28 cellular contexts compared by ENCODE assay signal in genomic region chr10:98294270-98294627, GRCh38. TPM values are rescaled to one million over a fixed set of nuclear protein-coding genes. Genes with fewer than 3 reads are reported as not detected.
"Had no signal": no experiment of that assay in that cellular context is flagged by ENCODE, and none has a peak within 500 bp of the region (broad histone marks: within the 10 kb centered on the region; RNA-seq: fewer than 3 reads in every experiment).

No MANE protein-coding gene starts in this region.

- DNase-seq: dorsolateral prefrontal cortex; effector CD4-positive, alpha-beta T cell; endodermal cell; foreskin melanocyte; glutamatergic neuron; hippocampal formation; mesenchymal stem cell; naive thymus-derived CD4-positive, alpha-beta T cell; nephron progenitor cell; nucleus accumbens; stimulated activated CD4-positive, alpha-beta T cell treated with anti-CD3 and anti-CD28 coated beads, Interleukin-2, amount 100 ng/mL, for 24 hours; stimulated activated CD4-positive, alpha-beta T cell treated with anti-CD3 and anti-CD28 coated beads, Interleukin-4, amount 100 ng/mL, for 24 hours; stimulated activated naive CD8-positive, alpha-beta T cell treated with anti-CD3 and anti-CD28 coated beads, Interleukin-15, Interleukin-2, amounts not matched to agents 100 U/mL and 50 U/mL, for 24 hours; upper lobe of left lung had no signal

- H3K4me3 Mint-ChIP-seq: endodermal cell; mesothelial cell of epicardium; naive thymus-derived CD4-positive, alpha-beta T cell; nephron progenitor cell; stimulated activated memory B cell treated with anti-CD40 and anti-IgM and Interleukin-4, amounts not matched to agents 10 μg/mL and 1 μg/mL and 100 μg/mL, for 72 hours had no signal

- H3K27ac Mint-ChIP-seq: endodermal cell; mesothelial cell of epicardium; naive thymus-derived CD4-positive, alpha-beta T cell; nephron progenitor cell; stimulated activated memory B cell treated with anti-CD40 and anti-IgM and Interleukin-4, amounts not matched to agents 10 μg/mL and 1 μg/mL and 100 μg/mL, for 72 hours had no signal

- H3K27ac ChIP-seq: epithelial cell of prostate, esophagus muscularis mucosa, prostate gland, right atrium auricular region, thoracic aorta had no signal

- H3K36me3 ChIP-seq: esophagus muscularis mucosa, heart right ventricle, prostate gland, right atrium auricular region, thoracic aorta, tibial nerve, upper lobe of left lung had no signal

- H3K4me1 Mint-ChIP-seq: naive thymus-derived CD4-positive, alpha-beta T cell; stimulated activated memory B cell treated with anti-CD40 and anti-IgM and Interleukin-4, amounts not matched to agents 10 μg/mL and 1 μg/mL and 100 μg/mL, for 72 hours had no signal

- H3K4me1 ChIP-seq: prostate gland had no signal

- H3K9me3 ChIP-seq: esophagus muscularis mucosa, heart right ventricle, mucosa of descending colon, prostate gland, right atrium auricular region, thoracic aorta, tibial nerve, upper lobe of left lung had no signal

- FAIRE-seq: colon, islet of Langerhans, urothelium cell line had no signal

- H3K27me3 ChIP-seq: dorsolateral prefrontal cortex, esophagus muscularis mucosa, right atrium auricular region, tibial nerve, upper lobe of left lung had no signal

- ATAC-seq: mucosa of descending colon; naive thymus-derived CD4-positive, alpha-beta T cell; stimulated activated memory B cell treated with anti-CD40 and anti-IgM and Interleukin-4, amounts not matched to agents 10 μg/mL and 1 μg/mL and 100 μg/mL, for 72 hours; stimulated activated naive CD8-positive, alpha-beta T cell treated with anti-CD3 and anti-CD28 coated beads, Interleukin-15, Interleukin-2, amounts not matched to agents 100 U/mL and 50 U/mL, for 24 hours had no signal

- H3K36me3 Mint-ChIP-seq: mesothelial cell of epicardium; naive thymus-derived CD4-positive, alpha-beta T cell; stimulated activated memory B cell treated with anti-CD40 and anti-IgM and Interleukin-4, amounts not matched to agents 10 μg/mL and 1 μg/mL and 100 μg/mL, for 72 hours had no signal

- H3K9me3 Mint-ChIP-seq: endodermal cell; mesothelial cell of epicardium; naive thymus-derived CD4-positive, alpha-beta T cell; nephron progenitor cell; stimulated activated memory B cell treated with anti-CD40 and anti-IgM and Interleukin-4, amounts not matched to agents 10 μg/mL and 1 μg/mL and 100 μg/mL, for 72 hours had no signal

- H3K4me3 ChIP-seq: dorsolateral prefrontal cortex, esophagus muscularis mucosa, heart right ventricle, lung, mucosa of descending colon, prostate gland, right atrium auricular region, thoracic aorta, tibial nerve, upper lobe of left lung had no signal

RNA-seq across cellular contexts. Expression of gene LOXL4, which starts 26.3 kb away (rescaled TPM):
- total RNA-seq: naive thymus-derived CD4-positive, alpha-beta T cell had no signal
- polyA plus RNA-seq: naive thymus-derived CD4-positive, alpha-beta T cell had no signal
